In genomic region chr13:37617162-37617561, GRCh38 we compare ENCODE assay signal across 12 cellular contexts. TPM values are rescaled to one million over a fixed set of nuclear protein-coding genes. Genes with fewer than 3 reads are reported as not detected.
DNase-seq lines count a peak whose midpoint lies in the region; TF ChIP-seq lines count a peak whose summit lies in the region.
"Had no signal": no experiment of that assay in that cellular context is flagged by ENCODE, and none has a peak within 500 bp of the region (broad histone marks: within the 10 kb centered on the region; RNA-seq: fewer than 3 reads in every experiment).

No MANE protein-coding gene starts in this region.

- H3K36me3 ChIP-seq in Peyer's patch = no peaks in the 10 kb centered on the region

- no peak for TF ChIP-seq POLR2A in Peyer's patch (IDR thresholded peaks at IDR 0.05)

- no peaks in the 10 kb centered on the region for H3K9me3 ChIP-seq in Peyer's patch

- no peak overlapping the region for H3K4me3 ChIP-seq in Peyer's patch

- POLR2A ChIA-PET in HEK293T (lab: Yijun Ruan, JAX) = no interaction called here

- CTCF ChIA-PET in HEK293T (lab: Yijun Ruan, JAX) = interaction anchor here (0.6 kb wide), 2 partner anchors 250 to 560 kb away, joined by 3 to 5 read pairs; no protein-coding TSS in a partner anchor

- no peaks in the 10 kb centered on the region for H3K36me3 Mint-ChIP-seq in progenitor cell of endocrine pancreas (ENCODE audit: insufficient read depth)
- H3K36me3 Mint-ChIP-seq: T-cell had no signal

- peak overlapping the region; percentile 80 for H3K27ac Mint-ChIP-seq in progenitor cell of endocrine pancreas
- H3K27ac Mint-ChIP-seq: T-cell had no signal

- DNase-seq in GM04503 (ENCODE audit: low read depth) = peak; percentile 94
- DNase-seq in SW 1271 (lab: John Stamatoyannopoulos, UW) = peak; percentile 54 to 88
- peak; percentile 24 for DNase-seq in fibroblast of the conjunctiva (ENCODE audit: low read depth)
- DNase-seq in progenitor cell of endocrine pancreas (ENCODE audit: low spot score, unreplicated experiment) = no peak
- DNase-seq in NCI-H2029 treated with DMSO at 0.1 percent for 48 hours (lab: John Stamatoyannopoulos, UW) = no peak
- DNase-seq in GDM1 (lab: John Stamatoyannopoulos, UW) = no peak
- DNase-seq in HEK293T (ENCODE audit: extremely low spot score) = no peak
- DNase-seq in Peyer's patch = no peak
- DNase-seq: amygdala, DMS79 treated with DMSO at 0.1 percent for 48 hours, NCI-H69, T-cell had no signal

- H3K9me3 Mint-ChIP-seq in progenitor cell of endocrine pancreas (ENCODE audit: low read depth) = peaks cover 10% of the 10 kb centered on the region

- no peaks in the 10 kb centered on the region for H3K27me3 ChIP-seq in Peyer's patch

- H3K4me1 Mint-ChIP-seq in progenitor cell of endocrine pancreas (ENCODE audit: low read depth) = peaks cover 36% of the 10 kb centered on the region
- H3K4me1 Mint-ChIP-seq: T-cell had no signal

- H3K4me1 ChIP-seq in Peyer's patch = no peaks in the 10 kb centered on the region

- TF ChIP-seq CTCF in progenitor cell of endocrine pancreas (IDR thresholded peaks at IDR 0.05; ENCODE audit: unreplicated experiment) = no peak
- no peak for TF ChIP-seq CTCF in Peyer's patch (IDR thresholded peaks at IDR 0.05)

- H3K27ac ChIP-seq in Peyer's patch = no peak overlapping the region

- no peak overlapping the region for H3K4me3 Mint-ChIP-seq in progenitor cell of endocrine pancreas (ENCODE audit: low read depth)
- H3K4me3 Mint-ChIP-seq: T-cell had no signal

- no peaks in the 10 kb centered on the region for H3K27me3 Mint-ChIP-seq in progenitor cell of endocrine pancreas
- H3K27me3 Mint-ChIP-seq: T-cell had no signal

TF ChIP-seq in HEK293T, 16 proteins besides CTCF, POLR2A, EP300 and RAD21:
- TF ChIP-seq FOXM1 (IDR thresholded peaks at IDR 0.05; ENCODE audit: borderline replicate concordance) (no peak), HDGF (IDR thresholded peaks at IDR 0.05; ENCODE audit: borderline replicate concordance) (no peak), SP1 (IDR thresholded peaks at IDR 0.05) (no peak), TARDBP (IDR thresholded peaks at IDR 0.05) (no peak), SUZ12 (IDR thresholded peaks at IDR 0.05) (no peak)

RNA-seq across cellular contexts. Expression of gene POSTN, which starts 18.6 kb away (rescaled TPM):
- 1.5 and 2.0 TPM in 2 replicates for total RNA-seq in progenitor cell of endocrine pancreas
- total RNA-seq in Peyer's patch = 10 to 100 TPM in 3 of 4 donors, 1 to 10 TPM in 1; 3.2 to 27.0 (median 12.8) TPM

Comparison
In these comparisons a context has a peak if more than half of its experiments do, and no peak if none do; other contexts are left out.
1. DNase-seq: peak in GM04503 (single experiment), SW 1271 (2 of 2) and fibroblast of the conjunctiva (single experiment); none in progenitor cell of endocrine pancreas (single experiment), NCI-H2029 treated with DMSO at 0.1 percent for 48 hours (single experiment), GDM1 (single experiment), HEK293T (single experiment) and Peyer's patch (0 of 3).